In genomic region chr20:35616465-35617396, GRCh38 we compare ENCODE assay signal across 8 cellular contexts. TPM values are rescaled to one million over a fixed set of nuclear protein-coding genes. Genes with fewer than 3 reads are reported as not detected.
DNase-seq lines count a peak whose midpoint lies in the region; ATAC-seq and TF ChIP-seq lines count a peak whose summit lies in the region.

No MANE protein-coding gene starts in this region.

- WGBS in esophagus, 2 donors, result 5 to 6% methylated on average over 53 to 57 of the region's 57 CpGs

- peaks cover 1% of the 10 kb centered on the region for H3K27me3 Mint-ChIP-seq in activated CD4-positive, alpha-beta memory T cell treated with anti-CD3 and anti-CD28 coated beads, Interleukin-2, amount 10 ng/mL, durations not matched to agents 7 days and 5 days

- peaks cover 0 to 3% of the 10 kb centered on the region in 2 donors for H3K36me3 ChIP-seq in esophagus (ENCODE audit: control insufficient read depth in 2 of 2, insufficient read depth in 2 of 2, low read length in 1 of 2)
- H3K36me3 ChIP-seq in mucosa of descending colon (ENCODE audit: low read depth), result no peaks in the 10 kb centered on the region
- peaks cover 4 to 5% of the 10 kb centered on the region in 2 donors for H3K36me3 ChIP-seq in stomach smooth muscle (ENCODE audit: control insufficient read depth in 2 of 2, insufficient read depth in 2 of 2, low read length in 2 of 2)

- CTCF ChIA-PET in HEK293T (lab: Yijun Ruan, JAX), result interaction anchor here (0.5 to 1.1 kb wide), 4 partner anchors 12 to 266 kb away, joined by 3 read pairs; no protein-coding TSS in a partner anchor
- CTCF ChIA-PET in activated CD4-positive, alpha-beta memory T cell treated with anti-CD3 and anti-CD28 coated beads, Interleukin-2, amount 10 ng/mL, durations not matched to agents 7 days and 5 days (lab: Charles Lee), result interaction anchor here (0.6 to 3.4 kb wide), 7 partner anchors 8 to 337 kb away, joined by 3 to 23 read pairs (median 4); partner anchors contain the start of genes ERGIC3 and SCAND1

- peak overlapping the region; percentile 23 to 34 for H3K4me3 ChIP-seq in esophagus (ENCODE audit: low read depth in 1 of 2, low read length in 2 of 2)
- H3K4me3 ChIP-seq in mucosa of descending colon, result no peak overlapping the region
- H3K4me3 ChIP-seq in stomach smooth muscle (ENCODE audit: low read length in 2 of 2), result peak overlapping the region; percentile 57 to 76

- H3K4me1 ChIP-seq in esophagus (ENCODE audit: control insufficient read depth in 2 of 2, insufficient read depth in 2 of 2, low read length in 1 of 2), result peaks cover 7 to 9% of the 10 kb centered on the region in 2 donors
- peaks cover 16% of the 10 kb centered on the region for H3K4me1 ChIP-seq in mucosa of descending colon (ENCODE audit: low read depth)
- H3K4me1 ChIP-seq in stomach smooth muscle (ENCODE audit: control insufficient read depth, insufficient read depth, low read length), result peaks cover 34% of the 10 kb centered on the region

- intact Hi-C loops in mucosa of descending colon (cut with DNase I, micrococcal nuclease), result no loop called here

- H3K27ac ChIP-seq in esophagus (ENCODE audit: low read depth in 2 of 2, low read length in 1 of 2) (peak overlapping the region; percentile 53 to 77), stomach smooth muscle (ENCODE audit: low read length) (no peak overlapping the region)

- DNase-seq in DMS 273 treated with DMSO at 0.1 percent for 48 hours (lab: John Stamatoyannopoulos, UW) (peak; percentile 39), HEK293T (ENCODE audit: extremely low spot score) (peak; percentile 75), NCI-H226 (peak; percentile 47), mucosa of descending colon (peak; percentile 92 to 95 (median 95))
- peak; percentile 69 for DNase-seq in activated CD4-positive, alpha-beta memory T cell treated with anti-CD3 and anti-CD28 coated beads, Interleukin-2, amount 10 ng/mL, durations not matched to agents 7 days and 5 days

- H3K9ac ChIP-seq in stomach smooth muscle (ENCODE audit: low read length in 2 of 2), result peak overlapping the region in 1 of 2 donors; percentile 45

- H3K9me3 ChIP-seq in esophagus (ENCODE audit: control insufficient read depth in 2 of 2, insufficient read depth in 1 of 2, low read depth in 1 of 2, low read length in 1 of 2), result no peaks in the 10 kb centered on the region
- H3K9me3 ChIP-seq in mucosa of descending colon, result no peaks in the 10 kb centered on the region
- no peaks in the 10 kb centered on the region for H3K9me3 ChIP-seq in stomach smooth muscle (ENCODE audit: control insufficient read depth in 2 of 2, low read length in 2 of 2)

- H3K27ac Mint-ChIP-seq in activated CD4-positive, alpha-beta memory T cell treated with anti-CD3 and anti-CD28 coated beads, Interleukin-2, amount 10 ng/mL, durations not matched to agents 7 days and 5 days, result peak overlapping the region; percentile 90

- H3K4me1 Mint-ChIP-seq in activated CD4-positive, alpha-beta memory T cell treated with anti-CD3 and anti-CD28 coated beads, Interleukin-2, amount 10 ng/mL, durations not matched to agents 7 days and 5 days, result peaks cover 46% of the 10 kb centered on the region

- H3K36me3 Mint-ChIP-seq in activated CD4-positive, alpha-beta memory T cell treated with anti-CD3 and anti-CD28 coated beads, Interleukin-2, amount 10 ng/mL, durations not matched to agents 7 days and 5 days (ENCODE audit: low read depth), result peaks cover 3% of the 10 kb centered on the region

- POLR2A ChIA-PET in HEK293T (lab: Yijun Ruan, JAX), result interaction anchor here (0.7 to 6.1 kb wide), 6 partner anchors 20 to 338 kb away, joined by 3 to 44 read pairs (median 6); partner anchors contain the start of genes CPNE1, ERGIC3, RBM12 and SCAND1
- POLR2A ChIA-PET in activated CD4-positive, alpha-beta memory T cell treated with anti-CD3 and anti-CD28 coated beads, Interleukin-2, amount 10 ng/mL, durations not matched to agents 7 days and 5 days (lab: Charles Lee), result interaction anchor here (0.6 to 9.0 kb wide), 21 partner anchors 12 to 1253 kb away, joined by 3 to 198 read pairs (median 6); partner anchors contain the start of genes CEP250, CPNE1, EIF6 and ERGIC3

- ATAC-seq in mucosa of descending colon (peak; percentile 61), GM21367 (IDR thresholded peaks at IDR 0.05; ENCODE audit: unreplicated experiment) (no peak)

- no peaks in the 10 kb centered on the region for H3K9me3 Mint-ChIP-seq in activated CD4-positive, alpha-beta memory T cell treated with anti-CD3 and anti-CD28 coated beads, Interleukin-2, amount 10 ng/mL, durations not matched to agents 7 days and 5 days

- TF ChIP-seq CTCF in mucosa of descending colon (IDR thresholded peaks at IDR 0.05), result no peak

- H3K4me3 Mint-ChIP-seq in activated CD4-positive, alpha-beta memory T cell treated with anti-CD3 and anti-CD28 coated beads, Interleukin-2, amount 10 ng/mL, durations not matched to agents 7 days and 5 days, result peak overlapping the region; percentile 83

- H3K27me3 ChIP-seq in esophagus (ENCODE audit: control insufficient read depth in 1 of 2, insufficient read depth in 2 of 2, low read length in 2 of 2) (no peaks in the 10 kb centered on the region), stomach smooth muscle (ENCODE audit: control insufficient read depth in 1 of 2, insufficient read depth in 2 of 2, low read length in 2 of 2) (no peaks in the 10 kb centered on the region)

TF ChIP-seq in HEK293T, 16 proteins besides CTCF, POLR2A, EP300 and RAD21:
- TF ChIP-seq FOXK2 (IDR thresholded peaks at IDR 0.05) (no peak), L3MBTL2 (conservative IDR thresholded peaks at IDR 0.05) (peak; percentile 37), ZNF384 (IDR thresholded peaks at IDR 0.05) (peak; percentile 98), NFRKB (IDR thresholded peaks at IDR 0.05) (no peak)

RNA-seq across cellular contexts. Expression of gene SPAG4, which starts 1.1 kb away (rescaled TPM):
- 1 to 10 TPM; 6.5 to 6.9 TPM for total RNA-seq in activated CD4-positive, alpha-beta memory T cell treated with anti-CD3 and anti-CD28 coated beads, Interleukin-2, amount 10 ng/mL, durations not matched to agents 7 days and 5 days
- 1 to 10 TPM; 1.6 to 3.8 TPM for polyA plus RNA-seq in esophagus
- 1 to 10 TPM; 3.5 to 5.9 (median 4.1) TPM for total RNA-seq in mucosa of descending colon

RNA-seq across cellular contexts. Expression of gene CPNE1, which starts 48.0 kb away (rescaled TPM):
- total RNA-seq in activated CD4-positive, alpha-beta memory T cell treated with anti-CD3 and anti-CD28 coated beads, Interleukin-2, amount 10 ng/mL, durations not matched to agents 7 days and 5 days, result 100 to 1,000 TPM; 239 to 243 TPM
- polyA plus RNA-seq in esophagus, result 100 to 1,000 TPM in 1 of 2 donors, 10 to 100 TPM in 1; 88.9 to 119 TPM
- 100 to 1,000 TPM; 117 to 188 (median 128) TPM for total RNA-seq in mucosa of descending colon

RNA-seq across cellular contexts. Expression of gene RBM12, which starts 48.0 kb away (rescaled TPM):
- total RNA-seq in activated CD4-positive, alpha-beta memory T cell treated with anti-CD3 and anti-CD28 coated beads, Interleukin-2, amount 10 ng/mL, durations not matched to agents 7 days and 5 days, result 100 to 1,000 TPM; 115 to 116 TPM
- polyA plus RNA-seq in esophagus, result 10 to 100 TPM in 1 of 2 donors, 1 to 10 TPM in 1; 9.4 to 15.3 TPM
- 10 to 100 TPM; 68.3 to 72.5 (median 70.6) TPM for total RNA-seq in mucosa of descending colon

Comparison
In these comparisons a context has a peak if more than half of its experiments do, and no peak if none do; other contexts are left out.
1. DNase-seq: peak in every context shown above with its lines; median percentile 95 in mucosa of descending colon; 75 in HEK293T; 69 in activated CD4-positive, alpha-beta memory T cell treated with anti-CD3 and anti-CD28 coated beads, Interleukin-2, amount 10 ng/mL, durations not matched to agents 7 days and 5 days; 47 in NCI-H226; 39 in DMS 273 treated with DMSO at 0.1 percent for 48 hours.